In the genomic region with DNA sequence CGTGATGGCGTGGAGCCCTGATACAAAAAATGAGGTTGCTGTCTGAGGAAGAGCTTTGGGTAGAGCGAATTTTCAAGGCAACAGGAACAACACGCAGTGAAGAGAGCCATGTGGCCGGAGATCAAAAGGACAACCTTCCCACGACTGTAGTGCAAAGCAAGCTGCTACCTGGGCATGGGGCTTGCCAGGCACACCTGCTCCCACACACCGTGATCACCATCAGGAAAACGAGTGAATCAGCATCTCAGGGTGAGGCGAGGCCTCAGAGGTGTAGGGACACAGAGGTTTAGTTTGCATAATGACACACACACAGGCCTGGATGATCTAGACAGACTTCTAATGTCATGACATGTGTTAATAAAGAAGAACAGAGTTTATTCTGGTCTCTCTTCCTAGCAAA, we compare ENCODE assay signal across 11 cellular contexts.
DNase-seq lines count a peak whose midpoint lies in the region; ATAC-seq and TF ChIP-seq lines count a peak whose summit lies in the region.
"Had no signal": no experiment of that assay in that cellular context is flagged by ENCODE, and none has a peak within 500 bp of the region (broad histone marks: within the 10 kb centered on the region; RNA-seq: fewer than 3 reads in every experiment).

No MANE protein-coding gene starts in this region.

- no peak for ATAC-seq in activated naive CD4-positive, alpha-beta T cell treated with anti-CD3 and anti-CD28 coated beads, Interleukin-2, amount 50 U/mL, for 72 hours
- ATAC-seq in left lobe of liver = peak; percentile 36

- no peaks in the 10 kb centered on the region for H3K27me3 ChIP-seq in Peyer's patch

- no peaks in the 10 kb centered on the region for H3K27me3 Mint-ChIP-seq in activated naive CD4-positive, alpha-beta T cell treated with anti-CD3 and anti-CD28 coated beads, Interleukin-2, amount 50 U/mL, for 24 hours
- H3K27me3 Mint-ChIP-seq in type B pancreatic cell = no peaks in the 10 kb centered on the region

- peak in 1 of 2 donors; percentile 36 for TF ChIP-seq POLR2A in Peyer's patch (IDR thresholded peaks at IDR 0.05)

- peaks cover 29% of the 10 kb centered on the region for H3K4me1 Mint-ChIP-seq in activated naive CD4-positive, alpha-beta T cell treated with anti-CD3 and anti-CD28 coated beads, Interleukin-2, amount 50 U/mL, for 24 hours
- H3K4me1 Mint-ChIP-seq in type B pancreatic cell (ENCODE audit: unreplicated experiment) = peaks cover 18% of the 10 kb centered on the region

- no peak for DNase-seq in activated naive CD4-positive, alpha-beta T cell treated with anti-CD3 and anti-CD28 coated beads, Interleukin-2, amount 50 U/mL, for 72 hours (ENCODE audit: low spot score in 2 of 2)
- peak in 2 of 3 donors; percentile 73 to 77 for DNase-seq in Peyer's patch
- peak; percentile 62 for DNase-seq in left lobe of liver (ENCODE audit: low spot score)
- DNase-seq in type B pancreatic cell (ENCODE audit: extremely low spot score, unreplicated experiment) = no peak
- DNase-seq in iPS-NIHi11 (ENCODE audit: low spot score) = no peak
- DNase-seq in stimulated activated CD4-positive, alpha-beta T cell treated with anti-CD3 and anti-CD28 coated beads, Interleukin-2, amount 100 ng/mL, for 24 hours = no peak
- DNase-seq in SKM-1 treated with dmso at 0.1 percent for 144 hours (lab: John Stamatoyannopoulos, UW; ENCODE audit: unreplicated experiment) = no peak
- DNase-seq: stimulated activated naive CD4-positive, alpha-beta T cell treated with Interleukin-2 at 50 U/mL for 16 hours had no signal

- peak overlapping the region in 3 of 4 donors; percentile 49 to 76 (median 73) for H3K27ac ChIP-seq in Peyer's patch
- H3K27ac ChIP-seq: HL-60 had no signal

- H3K36me3 Mint-ChIP-seq in activated naive CD4-positive, alpha-beta T cell treated with anti-CD3 and anti-CD28 coated beads, Interleukin-2, amount 50 U/mL, for 24 hours = peaks cover 4% of the 10 kb centered on the region
- no peaks in the 10 kb centered on the region for H3K36me3 Mint-ChIP-seq in activated naive CD4-positive, alpha-beta T cell treated with anti-CD3 and anti-CD28 coated beads, Interleukin-2, amount 50 U/mL, for 72 hours
- peaks cover 2% of the 10 kb centered on the region for H3K36me3 Mint-ChIP-seq in type B pancreatic cell

- peaks cover 0 to 39% (median 2%) of the 10 kb centered on the region in 4 donors for H3K4me1 ChIP-seq in Peyer's patch

- no peak overlapping the region for H3K4me3 Mint-ChIP-seq in activated naive CD4-positive, alpha-beta T cell treated with anti-CD3 and anti-CD28 coated beads, Interleukin-2, amount 50 U/mL, for 24 hours
- no peak overlapping the region for H3K4me3 Mint-ChIP-seq in type B pancreatic cell

- H3K9me3 ChIP-seq in Peyer's patch = no peaks in the 10 kb centered on the region

- H3K4me3 ChIP-seq in Peyer's patch = peak overlapping the region in 1 of 4 donors; percentile 4
- H3K4me3 ChIP-seq: lung had no signal

- TF ChIP-seq CTCF in Peyer's patch (IDR thresholded peaks at IDR 0.05) (peak in 1 of 6 experiments; percentile 2), type B pancreatic cell (conservative IDR thresholded peaks at IDR 0.05) (no peak)

- H3K36me3 ChIP-seq in Peyer's patch = no peaks in the 10 kb centered on the region

- no peaks in the 10 kb centered on the region for H3K9me3 Mint-ChIP-seq in activated naive CD4-positive, alpha-beta T cell treated with anti-CD3 and anti-CD28 coated beads, Interleukin-2, amount 50 U/mL, for 24 hours
- H3K9me3 Mint-ChIP-seq in activated naive CD4-positive, alpha-beta T cell treated with anti-CD3 and anti-CD28 coated beads, Interleukin-2, amount 50 U/mL, for 72 hours = no peaks in the 10 kb centered on the region
- no peaks in the 10 kb centered on the region for H3K9me3 Mint-ChIP-seq in type B pancreatic cell

- H3K27ac Mint-ChIP-seq in activated naive CD4-positive, alpha-beta T cell treated with anti-CD3 and anti-CD28 coated beads, Interleukin-2, amount 50 U/mL, for 24 hours = peak overlapping the region; percentile 56
- peak overlapping the region in 1 of 2 donors; percentile 41 for H3K27ac Mint-ChIP-seq in activated naive CD4-positive, alpha-beta T cell treated with anti-CD3 and anti-CD28 coated beads, Interleukin-2, amount 50 U/mL, for 72 hours
- H3K27ac Mint-ChIP-seq in type B pancreatic cell = peak overlapping the region; percentile 12

Comparison
In these comparisons a context has a peak if more than half of its experiments do, and no peak if none do; other contexts are left out.
1. DNase-seq: peak in Peyer's patch (2 of 3) and left lobe of liver (single experiment); none in activated naive CD4-positive, alpha-beta T cell treated with anti-CD3 and anti-CD28 coated beads, Interleukin-2, amount 50 U/mL, for 72 hours (0 of 2), type B pancreatic cell (single experiment), iPS-NIHi11 (single experiment), stimulated activated CD4-positive, alpha-beta T cell treated with anti-CD3 and anti-CD28 coated beads, Interleukin-2, amount 100 ng/mL, for 24 hours (0 of 2) and SKM-1 treated with dmso at 0.1 percent for 144 hours (single experiment).